20 cellular contexts compared by ENCODE assay signal in genomic region chr14:69931960-69932359, GRCh38. TPM values are rescaled to one million over a fixed set of nuclear protein-coding genes. Genes with fewer than 3 reads are reported as not detected.
"Had no signal": no experiment of that assay in that cellular context is flagged by ENCODE, and none has a peak within 500 bp of the region (broad histone marks: within the 10 kb centered on the region; RNA-seq: fewer than 3 reads in every experiment).

No MANE protein-coding gene starts in this region.

- H3K4me1 ChIP-seq: lower lobe of right lung, sigmoid colon, upper lobe of left lung had no signal

- H3K4me1 Mint-ChIP-seq: activated B cell treated with CpG ODN at 0.5 μM for 24 hours; activated naive CD8-positive, alpha-beta T cell treated with anti-CD3 and anti-CD28 coated beads for 36 hours; stimulated activated effector memory CD8-positive, alpha-beta T cell treated with anti-CD3 and anti-CD28 coated beads, Interleukin-12 subunit alpha, Interleukin-12 subunit beta, amount 100 ng/mL, for 72 hours had no signal

- H3K9me3 ChIP-seq: lower lobe of right lung, sigmoid colon, testis, upper lobe of left lung had no signal

- H3K27ac ChIP-seq: cardiac muscle cell, epithelial cell of prostate, lower lobe of right lung, sigmoid colon, testis, upper lobe of left lung had no signal

- H3K36me3 Mint-ChIP-seq: activated CD4-positive, alpha-beta memory T cell treated with anti-CD3 and anti-CD28 coated beads for 36 hours; activated naive CD8-positive, alpha-beta T cell treated with anti-CD3 and anti-CD28 coated beads for 36 hours; mesothelial cell of epicardium; stimulated activated effector memory CD8-positive, alpha-beta T cell treated with anti-CD3 and anti-CD28 coated beads, Interleukin-12 subunit alpha, Interleukin-12 subunit beta, amount 100 ng/mL, for 72 hours had no signal

- H3K36me3 ChIP-seq: cardiac muscle cell, lower lobe of right lung, sigmoid colon, upper lobe of left lung had no signal

- H3K4me3 Mint-ChIP-seq: activated B cell treated with CpG ODN at 0.5 μM for 24 hours; activated CD4-positive, alpha-beta memory T cell treated with anti-CD3 and anti-CD28 coated beads for 36 hours; activated naive CD8-positive, alpha-beta T cell treated with anti-CD3 and anti-CD28 coated beads for 36 hours; activated T-helper 1 cell treated with anti-CD3 and anti-CD28 coated beads, Interleukin-12 subunit alpha, Interleukin-12 subunit beta, Interleukin-2, Interleukin-4 antibody, amounts not matched to agents 30 ng/mL and 10 ng/mL and 1 ng/mL, durations not matched to agents 14 hours and 24 hours and 36 hours; mesothelial cell of epicardium; stimulated activated effector memory CD8-positive, alpha-beta T cell treated with anti-CD3 and anti-CD28 coated beads, Interleukin-12 subunit alpha, Interleukin-12 subunit beta, amount 100 ng/mL, for 72 hours had no signal

- H3K27ac Mint-ChIP-seq: activated B cell treated with CpG ODN at 0.5 μM for 24 hours; activated CD4-positive, alpha-beta memory T cell treated with anti-CD3 and anti-CD28 coated beads for 36 hours; activated naive CD8-positive, alpha-beta T cell treated with anti-CD3 and anti-CD28 coated beads for 36 hours; activated T-helper 1 cell treated with anti-CD3 and anti-CD28 coated beads, Interleukin-12 subunit alpha, Interleukin-12 subunit beta, Interleukin-2, Interleukin-4 antibody, amounts not matched to agents 30 ng/mL and 10 ng/mL and 1 ng/mL, durations not matched to agents 14 hours and 24 hours and 36 hours; mesothelial cell of epicardium; stimulated activated effector memory CD8-positive, alpha-beta T cell treated with anti-CD3 and anti-CD28 coated beads, Interleukin-12 subunit alpha, Interleukin-12 subunit beta, amount 100 ng/mL, for 72 hours had no signal

- H3K9me3 Mint-ChIP-seq: activated B cell treated with CpG ODN at 0.5 μM for 24 hours; activated CD4-positive, alpha-beta memory T cell treated with anti-CD3 and anti-CD28 coated beads for 36 hours; activated naive CD8-positive, alpha-beta T cell treated with anti-CD3 and anti-CD28 coated beads for 36 hours; activated T-helper 1 cell treated with anti-CD3 and anti-CD28 coated beads, Interleukin-12 subunit alpha, Interleukin-12 subunit beta, Interleukin-2, Interleukin-4 antibody, amounts not matched to agents 30 ng/mL and 10 ng/mL and 1 ng/mL, durations not matched to agents 14 hours and 24 hours and 36 hours; mesothelial cell of epicardium; stimulated activated effector memory CD8-positive, alpha-beta T cell treated with anti-CD3 and anti-CD28 coated beads, Interleukin-12 subunit alpha, Interleukin-12 subunit beta, amount 100 ng/mL, for 72 hours had no signal

- DNase-seq: activated B cell treated with CpG ODN at 0.5 μM for 24 hours; activated CD4-positive, alpha-beta memory T cell treated with anti-CD3 and anti-CD28 coated beads for 36 hours; activated CD4-positive, alpha-beta T cell treated with anti-CD3 and anti-CD28 coated beads for 4 hours; activated naive CD4-positive, alpha-beta T cell; activated naive CD8-positive, alpha-beta T cell treated with anti-CD3 and anti-CD28 coated beads for 36 hours; activated T-cell treated with anti-CD3 and anti-CD28 coated beads for 4 hours; amniotic stem cell; dermis blood vessel endothelial cell; foreskin fibroblast; islet precursor cell; lower lobe of right lung; sigmoid colon; stimulated activated CD4-positive, alpha-beta T cell treated with anti-CD3 and anti-CD28 coated beads, Interleukin-4, amount 100 ng/mL, for 24 hours; testis; upper lobe of left lung had no signal

- ATAC-seq: lower lobe of right lung; stimulated activated effector memory CD8-positive, alpha-beta T cell treated with anti-CD3 and anti-CD28 coated beads, Interleukin-12 subunit alpha, Interleukin-12 subunit beta, amount 100 ng/mL, for 72 hours had no signal

- H3K4me3 ChIP-seq: cardiac muscle cell, lower lobe of right lung, sigmoid colon, testis, upper lobe of left lung had no signal

- H3K27me3 ChIP-seq: cardiac muscle cell, testis, upper lobe of left lung had no signal

RNA-seq across cellular contexts. Expression of gene SMOC1, which starts 52.7 kb away (rescaled TPM):
- total RNA-seq: activated B cell treated with CpG ODN at 0.5 μM for 24 hours; activated CD4-positive, alpha-beta memory T cell treated with anti-CD3 and anti-CD28 coated beads for 36 hours; activated naive CD8-positive, alpha-beta T cell treated with anti-CD3 and anti-CD28 coated beads for 36 hours; activated T-helper 1 cell treated with anti-CD3 and anti-CD28 coated beads, Interleukin-12 subunit alpha, Interleukin-12 subunit beta, Interleukin-2, Interleukin-4 antibody, amounts not matched to agents 30 ng/mL and 10 ng/mL and 1 ng/mL, durations not matched to agents 14 hours and 24 hours and 36 hours had no signal
